ENCODE assay signal across 12 cellular contexts in the genomic region with DNA sequence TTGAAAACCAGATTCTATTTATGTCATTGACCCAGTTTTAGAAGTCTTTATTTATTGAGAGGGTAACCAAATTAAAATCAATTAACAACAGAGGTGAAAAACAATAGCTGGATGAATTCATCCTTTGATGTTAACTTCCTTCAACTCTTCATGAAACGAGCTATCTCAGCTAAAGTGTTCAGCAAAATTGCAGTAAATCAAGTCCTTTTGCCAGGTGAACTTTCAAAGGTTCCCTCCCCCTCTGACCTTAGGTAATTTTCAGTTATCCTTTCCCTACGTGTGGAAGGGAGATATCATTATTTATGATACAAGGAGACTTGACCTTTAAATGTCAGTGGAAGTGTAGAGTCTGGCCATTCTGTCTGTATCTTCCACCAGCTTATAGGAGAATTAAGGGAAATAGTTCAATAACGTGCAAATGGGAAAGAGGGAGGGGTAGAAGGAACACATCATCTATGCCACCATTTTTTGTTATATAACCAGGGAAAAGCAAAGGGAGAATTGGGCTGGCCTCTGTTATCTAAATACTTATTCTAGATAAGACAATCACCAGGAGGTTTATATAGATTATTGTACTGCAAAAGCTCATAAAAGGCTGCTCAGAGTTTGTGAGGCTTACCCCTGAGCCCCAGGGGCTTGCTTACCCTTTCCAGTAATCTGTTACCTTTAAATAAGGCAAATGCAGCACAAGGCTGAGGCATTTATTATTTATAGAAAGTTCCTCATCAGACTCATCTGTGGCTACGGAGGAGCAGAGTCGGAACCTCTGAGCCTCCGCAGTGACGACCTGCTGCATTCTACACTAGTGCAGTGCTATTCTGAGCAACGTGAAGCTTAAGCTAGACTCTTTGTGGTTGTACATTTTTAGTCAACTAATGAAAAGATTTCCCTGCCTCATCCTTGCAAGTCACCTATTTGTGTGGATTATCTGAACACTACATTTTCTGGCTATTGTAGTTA. TPM values are rescaled to one million over a fixed set of nuclear protein-coding genes. Genes with fewer than 3 reads are reported as not detected.
DNase-seq lines count a peak whose midpoint lies in the region; ATAC-seq and TF ChIP-seq lines count a peak whose summit lies in the region.
"Had no signal": no experiment of that assay in that cellular context is flagged by ENCODE, and none has a peak within 500 bp of the region (broad histone marks: within the 10 kb centered on the region; RNA-seq: fewer than 3 reads in every experiment).

No MANE protein-coding gene starts in this region.

- no peak overlapping the region for H3K4me3 ChIP-seq in smooth muscle cell
- H3K4me3 ChIP-seq: pancreas had no signal

- H3K36me3 ChIP-seq in smooth muscle cell (ENCODE audit: low read depth) = no peaks in the 10 kb centered on the region
- H3K36me3 ChIP-seq: pancreas had no signal

- no peak overlapping the region for H3K9ac ChIP-seq in smooth muscle cell (ENCODE audit: low read depth)

- peak overlapping the region; percentile 92 for H3K27ac ChIP-seq in smooth muscle cell (ENCODE audit: low read depth)
- H3K27ac ChIP-seq: pancreas had no signal

- H4K20me1 ChIP-seq in smooth muscle cell (ENCODE audit: low read depth) = no peaks in the 10 kb centered on the region

- ATAC-seq in Right ventricle myocardium inferior (peak; percentile 31), HG02759 (IDR thresholded peaks at IDR 0.05; ENCODE audit: unreplicated experiment) (peak; percentile 56), HG02610 (IDR thresholded peaks at IDR 0.05; ENCODE audit: unreplicated experiment) (no peak)
- ATAC-seq: pancreas had no signal

- DNase-seq in Right ventricle myocardium inferior (ENCODE audit: missing footprints) (no peak), cardiac septum (ENCODE audit: low spot score) (no peak), NCI-H69 (lab: John Stamatoyannopoulos, UW) (peak; percentile 5), smooth muscle cell (lab: John Stamatoyannopoulos, UW; ENCODE audit: unreplicated experiment) (no peak), globus pallidus (ENCODE audit: low spot score) (no peak), NCI-H1092 treated with DMSO at 0.1 percent for 48 hours (lab: John Stamatoyannopoulos, UW) (no peak)
- DNase-seq: activated CD4-positive, CD25-positive, alpha-beta regulatory T cell; activated T-cell treated with anti-CD3 and anti-CD28 coated beads, Interleukin-2, amount 50 U/mL, for 48 hours; Kasumi-1; pancreas had no signal

- peak overlapping the region; percentile 73 for H3K4me2 ChIP-seq in smooth muscle cell

- peaks cover 29% of the 10 kb centered on the region for H3K4me1 ChIP-seq in smooth muscle cell (ENCODE audit: low read depth)
- H3K4me1 ChIP-seq: pancreas had no signal

- H3K9me3 ChIP-seq in smooth muscle cell (replicated peaks; ENCODE audit: low read depth) = no peaks in the 10 kb centered on the region
- H3K9me3 ChIP-seq: pancreas had no signal

- intact Hi-C loops in Right ventricle myocardium inferior (cut with DNase I) (no loop called here), cardiac septum (cut with DNase I) (loop anchor here (1.0 kb wide), 1 partner anchor 21 kb away; no protein-coding TSS in a partner anchor)

- TF ChIP-seq CTCF in smooth muscle cell (IDR thresholded peaks at IDR 0.05; ENCODE audit: borderline replicate concordance, insufficient read depth, poor library complexity, severe bottlenecking) = no peak

- H2AFZ ChIP-seq in smooth muscle cell (ENCODE audit: low read depth) = no peak overlapping the region

- 29% methylated on average over 8 of the region's 8 CpGs for WGBS in smooth muscle cell (ENCODE audit: low lambda C conversion rate)

- peaks cover 19% of the 10 kb centered on the region for H3K79me2 ChIP-seq in smooth muscle cell (ENCODE audit: low read depth)

- H3F3A ChIP-seq in smooth muscle cell (ENCODE audit: low read depth) = peaks cover 16% of the 10 kb centered on the region

- no peaks in the 10 kb centered on the region for H3K27me3 ChIP-seq in smooth muscle cell (ENCODE audit: low read depth)
- H3K27me3 ChIP-seq: pancreas had no signal

RNA-seq across cellular contexts. Expression of a gene that starts 18.4 kb away (rescaled TPM):
- total RNA-seq in Right ventricle myocardium inferior (4.0 TPM), cardiac septum (2.2 TPM), smooth muscle cell (5.1 and 10.9 TPM in 2 replicates)
- polyA plus RNA-seq in smooth muscle cell = 1.1 and 4.3 TPM in 2 replicates
